10 cellular contexts compared by ENCODE assay signal in genomic region chr1:40256401-40257084, GRCh38. TPM values are rescaled to one million over a fixed set of nuclear protein-coding genes. Genes with fewer than 3 reads are reported as not detected.
DNase-seq lines count a peak whose midpoint lies in the region; ATAC-seq and TF ChIP-seq lines count a peak whose summit lies in the region.
"Had no signal": no experiment of that assay in that cellular context is flagged by ENCODE, and none has a peak within 500 bp of the region (broad histone marks: within the 10 kb centered on the region; RNA-seq: fewer than 3 reads in every experiment).

No MANE protein-coding gene starts in this region.

- no peaks in the 10 kb centered on the region for H3K27me3 ChIP-seq in kidney epithelial cell (ENCODE audit: control insufficient read depth, insufficient read depth, low read length)
- H3K27me3 ChIP-seq in tibial artery, result no peaks in the 10 kb centered on the region

- H3K4me3 ChIP-seq in kidney epithelial cell (ENCODE audit: low read depth, low read length), result peak overlapping the region; percentile 76
- peak overlapping the region; percentile 92 to 96 for H3K4me3 ChIP-seq in tibial artery

- H3K9me3 Mint-ChIP-seq in activated naive CD4-positive, alpha-beta T cell treated with anti-CD3 and anti-CD28 coated beads, Interleukin-2, amount 10 ng/mL, durations not matched to agents 7 days and 5 days, result no peaks in the 10 kb centered on the region
- no peaks in the 10 kb centered on the region for H3K9me3 Mint-ChIP-seq in activated naive CD8-positive, alpha-beta T cell treated with anti-CD3 and anti-CD28 coated beads, Interleukin-2, amount 10 ng/mL, durations not matched to agents 7 days and 5 days

- peaks cover 52% of the 10 kb centered on the region for H3K4me1 Mint-ChIP-seq in activated naive CD4-positive, alpha-beta T cell treated with anti-CD3 and anti-CD28 coated beads, Interleukin-2, amount 10 ng/mL, durations not matched to agents 7 days and 5 days
- H3K4me1 Mint-ChIP-seq in activated naive CD8-positive, alpha-beta T cell treated with anti-CD3 and anti-CD28 coated beads, Interleukin-2, amount 10 ng/mL, durations not matched to agents 7 days and 5 days, result peaks cover 22% of the 10 kb centered on the region

- POLR2A ChIA-PET in activated naive CD8-positive, alpha-beta T cell treated with anti-CD3 and anti-CD28 coated beads, Interleukin-2, amount 10 ng/mL, durations not matched to agents 7 days and 5 days (lab: Charles Lee), result interaction anchor here (0.6 to 2.7 kb wide), 6 partner anchors 15 to 124 kb away, joined by 3 to 29 read pairs (median 3); partner anchors contain the start of gene RLF

- DNase-seq in activated naive CD4-positive, alpha-beta T cell treated with anti-CD3 and anti-CD28 coated beads, Interleukin-2, amount 10 ng/mL, durations not matched to agents 7 days and 5 days, result no peak
- DNase-seq in activated naive CD4-positive, alpha-beta T cell treated with anti-CD3 and anti-CD28 coated beads, Interleukin-2, amount 50 U/mL, for 16 hours, result no peak
- no peak for DNase-seq in activated naive CD8-positive, alpha-beta T cell treated with anti-CD3 and anti-CD28 coated beads, Interleukin-2, amount 10 ng/mL, durations not matched to agents 7 days and 5 days
- DNase-seq in kidney epithelial cell (ENCODE audit: low read depth) (no peak), tibial artery (no peak), iPS-NIHi11 (ENCODE audit: low spot score) (no peak), NCI-H146 treated with DMSO at 0.1 percent for 48 hours (lab: John Stamatoyannopoulos, UW; ENCODE audit: unreplicated experiment) (no peak), AG08395 (ENCODE audit: low spot score) (no peak)
- DNase-seq: NCI-H2107 had no signal

- peaks cover 4% of the 10 kb centered on the region for H3K27me3 Mint-ChIP-seq in activated naive CD4-positive, alpha-beta T cell treated with anti-CD3 and anti-CD28 coated beads, Interleukin-2, amount 10 ng/mL, durations not matched to agents 7 days and 5 days
- H3K27me3 Mint-ChIP-seq in activated naive CD8-positive, alpha-beta T cell treated with anti-CD3 and anti-CD28 coated beads, Interleukin-2, amount 10 ng/mL, durations not matched to agents 7 days and 5 days, result no peaks in the 10 kb centered on the region

- H3K36me3 Mint-ChIP-seq in activated naive CD4-positive, alpha-beta T cell treated with anti-CD3 and anti-CD28 coated beads, Interleukin-2, amount 10 ng/mL, durations not matched to agents 7 days and 5 days, result peaks cover 32% of the 10 kb centered on the region
- peaks cover 27% of the 10 kb centered on the region for H3K36me3 Mint-ChIP-seq in activated naive CD8-positive, alpha-beta T cell treated with anti-CD3 and anti-CD28 coated beads, Interleukin-2, amount 10 ng/mL, durations not matched to agents 7 days and 5 days

- CTCF ChIA-PET in activated naive CD4-positive, alpha-beta T cell treated with anti-CD3 and anti-CD28 coated beads, Interleukin-2, amount 10 ng/mL, durations not matched to agents 7 days and 5 days (lab: Charles Lee), result interaction anchor here (1.1 to 1.3 kb wide), 4 partner anchors 58 to 94 kb away, joined by 3 to 5 read pairs (median 3); no protein-coding TSS in a partner anchor

- peak overlapping the region; percentile 92 for H3K4me3 Mint-ChIP-seq in activated naive CD4-positive, alpha-beta T cell treated with anti-CD3 and anti-CD28 coated beads, Interleukin-2, amount 10 ng/mL, durations not matched to agents 7 days and 5 days
- peak overlapping the region; percentile 94 for H3K4me3 Mint-ChIP-seq in activated naive CD8-positive, alpha-beta T cell treated with anti-CD3 and anti-CD28 coated beads, Interleukin-2, amount 10 ng/mL, durations not matched to agents 7 days and 5 days

- intact Hi-C loops in tibial artery (cut with DNase I; ENCODE audit: low total_unique reads), result loop anchor here (10.0 kb wide), 1 partner anchor 92 kb away; the partner anchor contains the start of gene RLF

- peaks cover 0 to 43% (median 25%) of the 10 kb centered on the region in 4 donors for H3K4me1 ChIP-seq in tibial artery

- H3K27ac ChIP-seq in tibial artery, result peak overlapping the region; percentile 95 to 96

- TF ChIP-seq CTCF in kidney epithelial cell (IDR thresholded peaks at IDR 0.05; ENCODE audit: insufficient read depth, low read length, poor library complexity, severe bottlenecking) (no peak), tibial artery (IDR thresholded peaks at IDR 0.05) (no peak)

- H3K9me3 ChIP-seq in tibial artery, result no peaks in the 10 kb centered on the region

- H3K36me3 ChIP-seq in kidney epithelial cell (ENCODE audit: control insufficient read depth, insufficient read depth, low read length) (no peaks in the 10 kb centered on the region), tibial artery (peaks cover 8 to 20% (median 11%) of the 10 kb centered on the region in 3 donors)

- H3K27ac Mint-ChIP-seq in activated naive CD4-positive, alpha-beta T cell treated with anti-CD3 and anti-CD28 coated beads, Interleukin-2, amount 10 ng/mL, durations not matched to agents 7 days and 5 days, result peak overlapping the region; percentile 100
- peak overlapping the region; percentile 99 for H3K27ac Mint-ChIP-seq in activated naive CD8-positive, alpha-beta T cell treated with anti-CD3 and anti-CD28 coated beads, Interleukin-2, amount 10 ng/mL, durations not matched to agents 7 days and 5 days

- no peak for ATAC-seq in activated naive CD8-positive, alpha-beta T cell treated with anti-CD3 and anti-CD28 coated beads, Interleukin-2, amount 10 ng/mL, durations not matched to agents 7 days and 5 days (ENCODE audit: low read depth)

RNA-seq across cellular contexts. Expression of gene ZMPSTE24, which starts 1.5 kb away (rescaled TPM):
- total RNA-seq in activated naive CD8-positive, alpha-beta T cell treated with anti-CD3 and anti-CD28 coated beads, Interleukin-2, amount 10 ng/mL, durations not matched to agents 7 days and 5 days, result 10 to 100 TPM; 20.6 to 21.2 TPM
- 43.4 and 56.3 TPM in 2 replicates for total RNA-seq in kidney epithelial cell

RNA-seq across cellular contexts. Expression of gene TMCO2, which starts 8.8 kb away (rescaled TPM):
- total RNA-seq in activated naive CD8-positive, alpha-beta T cell treated with anti-CD3 and anti-CD28 coated beads, Interleukin-2, amount 10 ng/mL, durations not matched to agents 7 days and 5 days, result not detected
- total RNA-seq in kidney epithelial cell, result not detected in 2 replicates
- total RNA-seq: glomerular endothelial cell had no signal
